Comparison of ENCODE assay signal across 9 cellular contexts in genomic region chr4:87011340-87012034, GRCh38.
DNase-seq lines count a peak whose midpoint lies in the region; ATAC-seq, FAIRE-seq and TF ChIP-seq lines count a peak whose summit lies in the region.
"Had no signal": no experiment of that assay in that cellular context is flagged by ENCODE, and none has a peak within 500 bp of the region (broad histone marks: within the 10 kb centered on the region; RNA-seq: fewer than 3 reads in every experiment).

No MANE protein-coding gene starts in this region.

- H2BK15ac ChIP-seq in H1 (ENCODE audit: low read length): no peak overlapping the region

- H3K4me3 ChIP-seq in DND-41 (ENCODE audit: low read depth in 1 of 2, low read length in 2 of 2) (no peak overlapping the region), H1 (ENCODE audit: extremely low read depth in 1 of 4, insufficient read depth in 2 of 4, low read depth in 3 of 4, low read length in 4 of 4) (peak overlapping the region in 1 of 4 experiments; percentile 26; a peak in 1 of 8 replicates)

- no peak overlapping the region for H3K4ac ChIP-seq in H1 (replicated peaks; ENCODE audit: insufficient read length, low read depth, low read length)

- CTCF ChIA-PET in H1 (lab: Charles Lee; ENCODE audit: partially characterized antibody): interaction anchor here (0.6 to 1.6 kb wide), 9 partner anchors 13 to 103 kb away, joined by 3 to 5 read pairs (median 4); partner anchors contain the start of gene AFF1

- H4K5ac ChIP-seq in H1 (ENCODE audit: insufficient read length, low read depth, low read length): no peak overlapping the region

- H4K8ac ChIP-seq in H1 (ENCODE audit: extremely low read depth, insufficient read depth, low read length): no peak overlapping the region

- TF ChIP-seq CTCF in DND-41 (IDR thresholded peaks at IDR 0.05; ENCODE audit: borderline replicate concordance, extremely low read depth, low read length, poor library complexity, severe bottlenecking): no peak
- TF ChIP-seq CTCF in H1 (IDR thresholded peaks at IDR 0.05; ENCODE audit: control extremely low read depth in 1 of 3, insufficient read depth in 1 of 3, low read depth in 1 of 3, low read length in 3 of 3): no peak

- H2BK12ac ChIP-seq in H1 (ENCODE audit: low read depth, low read length): no peak overlapping the region; the same call in 1 of the 2 replicates

- no peaks in the 10 kb centered on the region for H3K9me3 ChIP-seq in DND-41 (ENCODE audit: insufficient read depth, low read length, severe bottlenecking)
- no peaks in the 10 kb centered on the region for H3K9me3 ChIP-seq in H1 (ENCODE audit: insufficient read depth in 2 of 2, low read depth in 1 of 2, low read length in 1 of 2)

- H3K79me1 ChIP-seq in H1 (ENCODE audit: low read depth, low read length): no peaks in the 10 kb centered on the region

- 52% methylated on average over 5 of the region's 5 CpGs; no CpG with 5 or more reads in 1 of the 2 experiments for WGBS in H1 (ENCODE audit: extremely low coverage in 1 of 2, insufficient coverage in 1 of 2, insufficient read length in 1 of 2, insufficient replicate concordance in 2 of 2, low coverage in 1 of 2, low lambda C conversion rate in 2 of 2, missing lambda C conversion rate in 1 of 2), 2 experiments

- TF ChIP-seq RAD21 in H1 (IDR thresholded peaks at IDR 0.05 in 1 of 2, conservative IDR thresholded peaks at IDR 0.05 in 1 of 2; ENCODE audit: low read depth in 2 of 2, low read length in 2 of 2): no peak

- peaks cover 9% of the 10 kb centered on the region for H3K23me2 ChIP-seq in H1 (ENCODE audit: low read depth, low read length)

- 0 out of 2 replicates have a peak overlapping the region, but pooled peaks have one; percentile 5 for H3K9ac ChIP-seq in DND-41 (ENCODE audit: low read depth, low read length)
- no peak overlapping the region for H3K9ac ChIP-seq in H1 (replicated peaks in 1 of 4; ENCODE audit: extremely low read depth in 1 of 4, low read depth in 3 of 4, low read length in 3 of 4)

- H3K36me3 ChIP-seq in DND-41 (ENCODE audit: insufficient read depth, low read length) (no peaks in the 10 kb centered on the region; the same call in 1 of the 2 replicates), H1 (ENCODE audit: control insufficient read depth in 2 of 4, insufficient read depth in 4 of 4, low read length in 3 of 4) (no peaks in the 10 kb centered on the region)

- H3K79me2 ChIP-seq in DND-41 (ENCODE audit: insufficient read depth, low read length): peaks cover 94% of the 10 kb centered on the region
- H3K79me2 ChIP-seq in H1 (ENCODE audit: control insufficient read depth in 1 of 2, insufficient read depth in 2 of 2, low read length in 2 of 2): peaks cover 10 to 88% of the 10 kb centered on the region in 2 experiments

- peak overlapping the region; percentile 39 for H3K27ac ChIP-seq in DND-41 (ENCODE audit: low read length)
- H3K27ac ChIP-seq in H1 (ENCODE audit: low read depth, low read length): no peak overlapping the region; the same call in 1 of the 2 replicates

- H2BK5ac ChIP-seq in H1 (ENCODE audit: low read depth, low read length): no peak overlapping the region

- H2BK120ac ChIP-seq in H1 (replicated peaks; ENCODE audit: low read depth, low read length): no peak overlapping the region

- TF ChIP-seq EP300 in H1 (IDR thresholded peaks at IDR 0.05; ENCODE audit: borderline replicate concordance in 1 of 2, low read depth in 2 of 2, low read length in 2 of 2): no peak

- no peak for DNase-seq in DND-41
- peak; percentile 57 for DNase-seq in NCI-H446 treated with DMSO at 0.1 percent for 48 hours (lab: John Stamatoyannopoulos, UW)
- DNase-seq in H1 (ENCODE audit: low read depth in 1 of 2, low spot score in 2 of 2): no peak
- peak; percentile 77 for DNase-seq in non-pigmented ciliary epithelial cell (ENCODE audit: low read depth)
- DNase-seq in NCI-H128 (lab: John Stamatoyannopoulos, UW; ENCODE audit: unreplicated experiment): no peak
- no peak for DNase-seq in amygdala (lab: John Stamatoyannopoulos, UW)
- DNase-seq in stimulated activated CD4-positive, alpha-beta T cell treated with anti-CD3 and anti-CD28 coated beads, Interleukin-15, amount 100 ng/mL, for 24 hours: no peak
- DNase-seq in GDM1 (lab: John Stamatoyannopoulos, UW): no peak

- H3K4me1 ChIP-seq in DND-41 (ENCODE audit: insufficient read depth, low read length) (peaks cover 80% of the 10 kb centered on the region), H1 (replicated peaks in 1 of 4; ENCODE audit: control insufficient read depth in 3 of 4, insufficient read depth in 4 of 4, low read length in 3 of 4) (peaks cover 7 to 26% (median 18%) of the 10 kb centered on the region in 4 experiments; a peak in 6 of 7 replicates)

- H3K27me3 ChIP-seq in DND-41 (ENCODE audit: insufficient read depth, low read length, poor library complexity) (no peaks in the 10 kb centered on the region), H1 (replicated peaks in 1 of 4; ENCODE audit: control insufficient read depth in 3 of 4, extremely low read depth in 1 of 4, insufficient read depth in 3 of 4, low read length in 3 of 4) (no peaks in the 10 kb centered on the region)

- no peak overlapping the region for H2BK20ac ChIP-seq in H1 (ENCODE audit: low read length)

- H3K18ac ChIP-seq in H1 (ENCODE audit: extremely low read depth, low read length): no peak overlapping the region

- no peak overlapping the region for H3K23ac ChIP-seq in H1 (ENCODE audit: insufficient read length)

- no peak for ATAC-seq in DND-41 (ENCODE audit: insufficient read depth, low read depth)

- no peak overlapping the region for H4K91ac ChIP-seq in H1 (replicated peaks; ENCODE audit: insufficient read length, low read length)

- H3K14ac ChIP-seq in H1 (ENCODE audit: insufficient read length): no peak overlapping the region

- no peak overlapping the region for H2AK5ac ChIP-seq in H1 (ENCODE audit: low read depth, low read length)

- POLR2A ChIA-PET in H1 (lab: Charles Lee; ENCODE audit: partially characterized antibody): interaction anchor here (0.6 to 2.3 kb wide), 14 partner anchors 12 to 101 kb away, joined by 3 to 13 read pairs (median 4); partner anchors contain the start of gene AFF1

- no peak for FAIRE-seq in H1 (lab: Jason Lieb, UNC)
- FAIRE-seq: colon had no signal

- peak overlapping the region; percentile 38; the same call in 1 of the 2 replicates for H3K4me2 ChIP-seq in DND-41 (ENCODE audit: insufficient read depth, low read length)
- H3K4me2 ChIP-seq in H1 (ENCODE audit: insufficient read depth in 1 of 2, low read depth in 2 of 2, low read length in 2 of 2): peak overlapping the region; percentile 19 to 52; a peak in 3 of 4 replicates

- no peak overlapping the region for H3K56ac ChIP-seq in H1 (replicated peaks; ENCODE audit: insufficient read length, low read depth, low read length)

- H4K20me1 ChIP-seq in DND-41 (ENCODE audit: insufficient read depth, low read length): peaks cover 37% of the 10 kb centered on the region; the same call in 1 of the 2 replicates
- peaks cover 3 to 8% of the 10 kb centered on the region in 2 experiments for H4K20me1 ChIP-seq in H1 (replicated peaks in 1 of 2; ENCODE audit: control insufficient read depth in 1 of 2, insufficient read depth in 2 of 2, low read length in 2 of 2)

- TF ChIP-seq POLR2A in H1 (IDR thresholded peaks at IDR 0.05; ENCODE audit: control extremely low read depth in 1 of 2, low read depth in 2 of 2, low read length in 2 of 2): no peak

- no peak overlapping the region for H2AFZ ChIP-seq in DND-41 (ENCODE audit: low read depth, low read length)
- H2AFZ ChIP-seq in H1 (ENCODE audit: low read length): no peak overlapping the region

TF ChIP-seq in H1, 55 proteins besides CTCF, POLR2A, EP300 and RAD21:
- TF ChIP-seq JUN (IDR thresholded peaks at IDR 0.05; ENCODE audit: low read depth, low read length): peak; percentile 56; the same call in 1 of the 2 replicates
- TF ChIP-seq ATF3 (IDR thresholded peaks at IDR 0.05; ENCODE audit: insufficient read depth, low read depth, low read length): no peak
- TF ChIP-seq JUND (IDR thresholded peaks at IDR 0.05; ENCODE audit: low read length): peak; percentile 89

Comparison
In these comparisons a context has a peak if more than half of its experiments do, and no peak if none do; other contexts are left out.
1. DNase-seq: peak in NCI-H446 treated with DMSO at 0.1 percent for 48 hours (single experiment) and non-pigmented ciliary epithelial cell (single experiment); none in DND-41 (single experiment), H1 (0 of 2), NCI-H128 (single experiment), amygdala (0 of 56), stimulated activated CD4-positive, alpha-beta T cell treated with anti-CD3 and anti-CD28 coated beads, Interleukin-15, amount 100 ng/mL, for 24 hours (single experiment) and GDM1 (single experiment).